In the genomic region with DNA sequence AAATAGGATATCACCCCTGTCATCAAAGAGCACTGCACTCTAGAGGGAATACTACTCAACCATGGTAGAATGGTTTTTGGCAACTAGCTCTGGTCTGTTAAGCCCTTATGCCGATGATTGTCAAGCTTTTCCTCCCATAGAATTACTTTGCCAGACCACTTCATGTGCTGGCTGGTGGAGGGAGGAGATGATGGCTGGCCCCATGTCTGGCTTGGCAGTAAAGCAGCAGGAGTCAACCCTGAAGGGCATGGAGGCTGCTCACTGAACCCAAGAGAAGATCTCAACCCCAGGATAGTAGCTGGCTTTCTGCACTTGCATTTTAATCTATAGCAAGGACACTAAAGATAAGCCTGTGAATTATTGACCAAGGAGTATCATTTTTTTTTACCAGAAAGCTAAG, we compare ENCODE assay signal across 2 cellular contexts.
TF ChIP-seq lines count a peak whose summit lies in the region.

No MANE protein-coding gene starts in this region.

TF ChIP-seq in GM12891, 5 proteins besides CTCF, POLR2A, EP300 and RAD21:
- TF ChIP-seq POLR2AphosphoS5 (IDR thresholded peaks at IDR 0.05; ENCODE audit: low read depth, low read length) (no peak), PAX5 (IDR thresholded peaks at IDR 0.05; ENCODE audit: insufficient read depth, low read length, severe bottlenecking) (no peak), POU2F2 (IDR thresholded peaks at IDR 0.05; ENCODE audit: low read depth, low read length) (no peak)
TF ChIP-seq in GM12891: peak in this region for 0.

TF ChIP-seq in IMR-90, 13 proteins besides CTCF, POLR2A, EP300 and RAD21:
- no peak for TF ChIP-seq MAFK (IDR thresholded peaks at IDR 0.05; ENCODE audit: low read depth, low read length)
- TF ChIP-seq, protein P1, sequence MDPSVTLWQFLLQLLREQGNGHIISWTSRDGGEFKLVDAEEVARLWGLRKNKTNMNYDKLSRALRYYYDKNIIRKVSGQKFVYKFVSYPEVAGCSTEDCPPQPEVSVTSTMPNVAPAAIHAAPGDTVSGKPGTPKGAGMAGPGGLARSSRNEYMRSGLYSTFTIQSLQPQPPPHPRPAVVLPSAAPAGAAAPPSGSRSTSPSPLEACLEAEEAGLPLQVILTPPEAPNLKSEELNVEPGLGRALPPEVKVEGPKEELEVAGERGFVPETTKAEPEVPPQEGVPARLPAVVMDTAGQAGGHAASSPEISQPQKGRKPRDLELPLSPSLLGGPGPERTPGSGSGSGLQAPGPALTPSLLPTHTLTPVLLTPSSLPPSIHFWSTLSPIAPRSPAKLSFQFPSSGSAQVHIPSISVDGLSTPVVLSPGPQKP (IDR thresholded peaks at IDR 0.05; ENCODE audit: borderline replicate concordance, low read depth, low read length) = no peak
- TF ChIP-seq, protein P2, sequence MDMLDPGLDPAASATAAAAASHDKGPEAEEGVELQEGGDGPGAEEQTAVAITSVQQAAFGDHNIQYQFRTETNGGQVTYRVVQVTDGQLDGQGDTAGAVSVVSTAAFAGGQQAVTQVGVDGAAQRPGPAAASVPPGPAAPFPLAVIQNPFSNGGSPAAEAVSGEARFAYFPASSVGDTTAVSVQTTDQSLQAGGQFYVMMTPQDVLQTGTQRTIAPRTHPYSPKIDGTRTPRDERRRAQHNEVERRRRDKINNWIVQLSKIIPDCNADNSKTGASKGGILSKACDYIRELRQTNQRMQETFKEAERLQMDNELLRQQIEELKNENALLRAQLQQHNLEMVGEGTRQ (IDR thresholded peaks at IDR 0.05; ENCODE audit: low read depth, low read length) = no peak
